In the genomic region with DNA sequence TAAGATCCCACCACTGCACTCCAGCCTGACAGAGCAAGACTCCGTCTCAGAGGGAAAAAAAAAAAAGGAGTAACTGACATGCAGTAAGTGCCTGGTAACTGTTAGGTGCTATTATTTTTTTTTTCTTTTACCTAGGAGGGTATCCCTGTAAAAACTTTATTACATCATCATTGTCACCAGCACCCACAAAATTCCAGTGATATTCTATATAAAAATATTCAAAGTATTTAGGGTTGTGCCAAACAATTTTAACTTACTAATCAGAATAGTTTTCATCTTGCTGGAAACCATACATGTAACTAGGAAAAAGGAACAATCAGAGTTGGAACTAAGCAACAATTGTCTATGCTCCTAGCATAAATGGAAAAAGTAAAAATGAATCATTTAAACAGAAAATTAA, we compare ENCODE assay signal across 17 cellular contexts.
A peak's percentile ranks its signal among the peaks of the same experiment; 100 is the strongest.
DNase-seq lines count a peak whose midpoint lies in the region; ATAC-seq and TF ChIP-seq lines count a peak whose summit lies in the region.
"Had no signal": no experiment of that assay in that cellular context is flagged by ENCODE, and none has a peak within 500 bp of the region (broad histone marks: within the 10 kb centered on the region; RNA-seq: fewer than 3 reads in every experiment).

No MANE protein-coding gene starts in this region.

- peak overlapping the region; percentile 8; the same call in 1 of the 2 replicates for H3K4me3 ChIP-seq in SK-N-MC
- H3K4me3 ChIP-seq in choroid plexus epithelial cell (ENCODE audit: low read depth, low read length), result no peak overlapping the region
- H3K4me3 ChIP-seq in osteoblast (ENCODE audit: insufficient read depth, low read length), result no peak overlapping the region
- H3K4me3 ChIP-seq: A549 had no signal

- no peaks in the 10 kb centered on the region for H3K27me3 Mint-ChIP-seq in type B pancreatic cell

- H3K9ac ChIP-seq in SK-N-MC (ENCODE audit: insufficient read length), result peak overlapping the region; percentile 41

- no peaks in the 10 kb centered on the region for H3K9me3 ChIP-seq in SK-N-MC (ENCODE audit: low read depth, low read length)
- H3K9me3 ChIP-seq in osteoblast (ENCODE audit: low read depth, low read length), result no peaks in the 10 kb centered on the region
- H3K9me3 ChIP-seq: A549 had no signal

- peak; percentile 65 for DNase-seq in EL
- no peak for DNase-seq in SK-N-MC (ENCODE audit: low read depth, low spot score)
- DNase-seq in choroid plexus epithelial cell (ENCODE audit: low read depth), result peak; percentile 5
- DNase-seq in osteoblast (ENCODE audit: insufficient read length, low spot score, missing footprints), result peak; percentile 37
- DNase-seq in type B pancreatic cell (ENCODE audit: extremely low spot score, unreplicated experiment), result no peak
- DNase-seq in stimulated activated naive CD4-positive, alpha-beta T cell (lab: John Stamatoyannopoulos, UW), result no peak
- DNase-seq: COR-L47, HCEC 1CT, KG1, NCI-H1436, NCI-H2029, NCI-H510A had no signal

- H3K27ac ChIP-seq in SK-N-MC, result peak overlapping the region; percentile 55; the same call in 1 of the 2 replicates
- H3K27ac ChIP-seq in osteoblast (ENCODE audit: low read depth, low read length), result peak overlapping the region; percentile 21
- H3K27ac ChIP-seq: A549 had no signal

- no peak overlapping the region for H2AFZ ChIP-seq in osteoblast (ENCODE audit: low read length)

- ATAC-seq in HG02623 (IDR thresholded peaks at IDR 0.05; ENCODE audit: unreplicated experiment) (no peak), GM21786 (IDR thresholded peaks at IDR 0.05; ENCODE audit: unreplicated experiment) (no peak)
- ATAC-seq: A549, Panc1 had no signal

- H3K36me3 ChIP-seq in SK-N-MC (ENCODE audit: insufficient read depth, low read length) (no peaks in the 10 kb centered on the region), osteoblast (ENCODE audit: insufficient read depth, low read length) (no peaks in the 10 kb centered on the region)

- H3K4me2 ChIP-seq in osteoblast (ENCODE audit: insufficient read depth, low read length), result peak overlapping the region; percentile 7
- H3K4me2 ChIP-seq: A549 had no signal

- no peak overlapping the region for H3K4me3 Mint-ChIP-seq in type B pancreatic cell
- H3K4me3 Mint-ChIP-seq: CD14-positive monocyte had no signal

- H3K4me1 Mint-ChIP-seq in type B pancreatic cell (ENCODE audit: unreplicated experiment), result peaks cover 11% of the 10 kb centered on the region
- H3K4me1 Mint-ChIP-seq: CD14-positive monocyte had no signal

- H3K27ac Mint-ChIP-seq in type B pancreatic cell, result no peak overlapping the region
- H3K27ac Mint-ChIP-seq: CD14-positive monocyte had no signal

- no peaks in the 10 kb centered on the region for H3K9me3 Mint-ChIP-seq in type B pancreatic cell
- H3K9me3 Mint-ChIP-seq: CD14-positive monocyte had no signal

- H4K20me1 ChIP-seq in osteoblast (ENCODE audit: insufficient read depth, low read length), result no peaks in the 10 kb centered on the region

- H3K36me3 Mint-ChIP-seq in type B pancreatic cell, result no peaks in the 10 kb centered on the region

- TF ChIP-seq CTCF in choroid plexus epithelial cell (conservative IDR thresholded peaks at IDR 0.05; ENCODE audit: low read depth, low read length) (no peak), osteoblast (IDR thresholded peaks at IDR 0.05; ENCODE audit: extremely low read depth, low read depth, low read length) (no peak), type B pancreatic cell (conservative IDR thresholded peaks at IDR 0.05) (no peak)

- no peaks in the 10 kb centered on the region for H3K79me2 ChIP-seq in osteoblast (ENCODE audit: insufficient read depth, low read length)

- H3K27me3 ChIP-seq in osteoblast (ENCODE audit: insufficient read depth, low read length), result no peaks in the 10 kb centered on the region

- peaks cover 15% of the 10 kb centered on the region for H3K4me1 ChIP-seq in osteoblast (ENCODE audit: insufficient read depth, low read length)

Comparison
In these comparisons a context has a peak if more than half of its experiments do, and no peak if none do; other contexts are left out.
1. DNase-seq: peak in EL (single experiment), choroid plexus epithelial cell (single experiment) and osteoblast (single experiment); none in SK-N-MC (single experiment), type B pancreatic cell (single experiment) and stimulated activated naive CD4-positive, alpha-beta T cell (0 of 6).